13 cellular contexts compared by ENCODE assay signal in genomic region chr11:116913000-116913399, GRCh38.
DNase-seq lines count a peak whose midpoint lies in the region; ATAC-seq and TF ChIP-seq lines count a peak whose summit lies in the region.
"Had no signal": no experiment of that assay in that cellular context is flagged by ENCODE, and none has a peak within 500 bp of the region (broad histone marks: within the 10 kb centered on the region; RNA-seq: fewer than 3 reads in every experiment).

No MANE protein-coding gene starts in this region.

- H3K79me2 ChIP-seq in H9 (ENCODE audit: insufficient read depth, low read length) = no peaks in the 10 kb centered on the region

- no peak overlapping the region for H3K23ac ChIP-seq in IMR-90 (ENCODE audit: low read depth, low read length)
- H3K23ac ChIP-seq in H9 (ENCODE audit: insufficient read length, low read depth, low read length) = no peak overlapping the region

- peaks cover 2% of the 10 kb centered on the region; the same call in 1 of the 2 replicates for H3K9me1 ChIP-seq in IMR-90 (ENCODE audit: insufficient read depth, low read length)

- H3K4ac ChIP-seq in IMR-90 (ENCODE audit: low read depth, low read length) (no peak overlapping the region), H9 (ENCODE audit: low read depth, low read length) (no peak overlapping the region)

- intact Hi-C loops in IMR-90 (cut with micrococcal nuclease) = no loop called here
- intact Hi-C loops in mucosa of descending colon (cut with DNase I, micrococcal nuclease) = no loop called here
- intact Hi-C loops in activated CD4-positive, alpha-beta T cell treated with anti-CD3 and anti-CD28 coated beads for 36 hours (cut with DNase I, micrococcal nuclease) = no loop called here

- peaks cover 7 to 17% of the 10 kb centered on the region in 2 experiments; a peak in 3 of 4 replicates for H3K79me1 ChIP-seq in IMR-90 (ENCODE audit: low read depth in 1 of 2, low read length in 2 of 2)
- no peaks in the 10 kb centered on the region for H3K79me1 ChIP-seq in H9 (ENCODE audit: insufficient read depth, low read depth, low read length, poor library complexity, severe bottlenecking)

- H2BK15ac ChIP-seq in IMR-90 (ENCODE audit: low read depth, low read length) = no peak overlapping the region
- no peak overlapping the region for H2BK15ac ChIP-seq in H9 (ENCODE audit: low read depth, low read length)

- no peak overlapping the region for H2AFZ ChIP-seq in IMR-90 (replicated peaks; ENCODE audit: low read length, poor library complexity)
- H2AFZ ChIP-seq in H9 (ENCODE audit: low read length) = no peak overlapping the region

- H3K36me3 Mint-ChIP-seq in activated CD4-positive, alpha-beta T cell treated with anti-CD3 and anti-CD28 coated beads for 36 hours (ENCODE audit: low read depth) = peaks cover 8% of the 10 kb centered on the region
- no peaks in the 10 kb centered on the region; a peak in 1 of 7 replicates for H3K36me3 Mint-ChIP-seq in H9 (ENCODE audit: insufficient read depth in 1 of 3, low read depth in 3 of 3)

- dilution Hi-C loops in IMR-90 (cut with HindIII; ENCODE audit: low sequenced_read_pairs, unreplicated experiment) = no loop called here

- H4K20me1 ChIP-seq in IMR-90 (ENCODE audit: insufficient read depth, low read length) = peaks cover 3% of the 10 kb centered on the region; the same call in 1 of the 2 replicates
- no peaks in the 10 kb centered on the region for H4K20me1 ChIP-seq in H9 (ENCODE audit: control insufficient read depth, insufficient read depth, insufficient read length)

- H2AK5ac ChIP-seq in IMR-90 (ENCODE audit: low read depth, low read length) (no peak overlapping the region), H9 (ENCODE audit: insufficient read length, low read length) (no peak overlapping the region)

- BruUV-seq in IMR-90 (replicated peaks; lab: Mats Ljungman, UMichigan) = no TSS peak

- H3K4me2 ChIP-seq in IMR-90 (ENCODE audit: low read depth, low read length) (peak overlapping the region; percentile 32; the same call in 1 of the 2 replicates), H9 (ENCODE audit: insufficient read depth, insufficient read length, low read length) (no peak overlapping the region)

- H3K27me3 ChIP-seq in IMR-90 (ENCODE audit: control insufficient read depth, insufficient read depth, low read length) (no peaks in the 10 kb centered on the region), H9 (ENCODE audit: insufficient read depth, low read length) (no peaks in the 10 kb centered on the region)

- H3K4me3 ChIP-seq in IMR-90 (ENCODE audit: insufficient read depth, low read depth, low read length) (no peak overlapping the region), choroid plexus epithelial cell (ENCODE audit: low read depth, low read length) (no peak overlapping the region), mucosa of descending colon (no peak overlapping the region)

- H2BK120ac ChIP-seq in IMR-90 (ENCODE audit: low read depth, low read length) (no peak overlapping the region), H9 (ENCODE audit: low read depth, low read length, poor library complexity, severe bottlenecking) (no peak overlapping the region)

- CTCF ChIA-PET in IMR-90 (lab: Yijun Ruan, JAX) = interaction anchor here (0.5 to 2.1 kb wide), 6 partner anchors 12 to 318 kb away, joined by 3 to 6 read pairs (median 4); partner anchors contain the start of gene APOA1
- CTCF ChIA-PET in activated CD4-positive, alpha-beta T cell treated with anti-CD3 and anti-CD28 coated beads for 36 hours (lab: Charles Lee) = interaction anchor here (0.5 to 1.3 kb wide), 3 partner anchors 14 to 186 kb away, joined by 3 to 4 read pairs (median 3); no protein-coding TSS in a partner anchor

- H3K27ac ChIP-seq in IMR-90 (ENCODE audit: insufficient read depth, low read length) = no peak overlapping the region
- no peak overlapping the region for H3K27ac ChIP-seq in H9 (ENCODE audit: insufficient read length, low read depth, low read length)

- ATAC-seq in IMR-90 (ENCODE audit: low read depth) = peak; percentile 84
- ATAC-seq in mucosa of descending colon = peak; percentile 31
- ATAC-seq in activated CD4-positive, alpha-beta T cell treated with anti-CD3 and anti-CD28 coated beads for 36 hours = no peak
- no peak for ATAC-seq in HG03439 (IDR thresholded peaks at IDR 0.05; ENCODE audit: unreplicated experiment)

- no peak overlapping the region for H2BK12ac ChIP-seq in H9 (ENCODE audit: insufficient read length, low read depth, low read length)

- no peak overlapping the region for H3K4me3 Mint-ChIP-seq in activated CD4-positive, alpha-beta T cell treated with anti-CD3 and anti-CD28 coated beads for 36 hours
- no peak overlapping the region for H3K4me3 Mint-ChIP-seq in H9

- H3K9me3 Mint-ChIP-seq in activated CD4-positive, alpha-beta T cell treated with anti-CD3 and anti-CD28 coated beads for 36 hours (ENCODE audit: low read depth) = no peaks in the 10 kb centered on the region
- H3K9me3 Mint-ChIP-seq in H9 = no peaks in the 10 kb centered on the region

- DNase-seq in AG20443 (ENCODE audit: low spot score) (peak; percentile 57), IMR-90 (peak; percentile 90), choroid plexus epithelial cell (ENCODE audit: low read depth) (peak; percentile 75), mucosa of descending colon (no peak), H9 (no peak), NCI-H1048 (lab: John Stamatoyannopoulos, UW) (no peak)
- DNase-seq in activated CD4-positive, alpha-beta T cell treated with anti-CD3 and anti-CD28 coated beads for 36 hours = no peak
- DNase-seq: Calu3; central memory CD4-positive, alpha-beta T cell; head of caudate nucleus; midbrain; NCI-H510A had no signal

- H4K8ac ChIP-seq in IMR-90 (ENCODE audit: low read depth in 2 of 2, low read length in 2 of 2) (no peak overlapping the region), H9 (replicated peaks; ENCODE audit: insufficient read length, low read depth, low read length) (no peak overlapping the region)

- POLR2A ChIA-PET in IMR-90 (lab: Charles Lee; ENCODE audit: unreplicated experiment) = interaction anchor here (0.5 to 0.6 kb wide), 2 partner anchors 137 to 217 kb away, joined by 5 to 8 read pairs; no protein-coding TSS in a partner anchor
- POLR2A ChIA-PET in activated CD4-positive, alpha-beta T cell treated with anti-CD3 and anti-CD28 coated beads for 36 hours (lab: Charles Lee) = interaction anchor here (0.7 kb wide), 1 partner anchor 94 kb away, joined by 4 read pairs; no protein-coding TSS in a partner anchor

- H3K14ac ChIP-seq in IMR-90 (replicated peaks; ENCODE audit: low read depth, low read length) = no peak overlapping the region
- no peak overlapping the region for H3K14ac ChIP-seq in H9 (ENCODE audit: insufficient read depth, low read length)

- H4K5ac ChIP-seq in IMR-90 (ENCODE audit: low read depth, low read length) = no peak overlapping the region
- H4K5ac ChIP-seq in H9 (ENCODE audit: insufficient read length, low read depth, low read length) = no peak overlapping the region

- no peaks in the 10 kb centered on the region for H3K36me3 ChIP-seq in IMR-90 (ENCODE audit: control insufficient read depth, insufficient read depth, low read length)
- no peaks in the 10 kb centered on the region for H3K36me3 ChIP-seq in mucosa of descending colon (ENCODE audit: low read depth)

- no peaks in the 10 kb centered on the region for H3K9me3 ChIP-seq in IMR-90 (ENCODE audit: control insufficient read depth, insufficient read depth, low read length)
- H3K9me3 ChIP-seq in mucosa of descending colon = no peaks in the 10 kb centered on the region
- H3K9me3 ChIP-seq in H9 (ENCODE audit: control insufficient read depth, low read depth, low read length) = no peaks in the 10 kb centered on the region

- no peak overlapping the region for H2BK20ac ChIP-seq in IMR-90 (ENCODE audit: low read depth, low read length)
- H2BK20ac ChIP-seq in H9 (ENCODE audit: low read depth, low read length, poor library complexity, severe bottlenecking) = no peak overlapping the region

- no peak overlapping the region for H2AK9ac ChIP-seq in IMR-90 (replicated peaks; ENCODE audit: low read depth, low read length, poor library complexity)

- H3K27me3 Mint-ChIP-seq in activated CD4-positive, alpha-beta T cell treated with anti-CD3 and anti-CD28 coated beads for 36 hours = no peaks in the 10 kb centered on the region
- H3K27me3 Mint-ChIP-seq in H9 (ENCODE audit: low read depth) = no peaks in the 10 kb centered on the region

- H2BK5ac ChIP-seq in IMR-90 (ENCODE audit: low read depth, low read length, poor library complexity, severe bottlenecking) = no peak overlapping the region
- H2BK5ac ChIP-seq in H9 (ENCODE audit: insufficient read length, low read length) = no peak overlapping the region

- no peak overlapping the region for H3K18ac ChIP-seq in IMR-90 (ENCODE audit: low read depth, low read length)
- H3K18ac ChIP-seq in H9 (ENCODE audit: insufficient read length, low read depth, low read length) = no peak overlapping the region

- H3K27ac Mint-ChIP-seq in activated CD4-positive, alpha-beta T cell treated with anti-CD3 and anti-CD28 coated beads for 36 hours = no peak overlapping the region
- H3K27ac Mint-ChIP-seq in H9 = no peak overlapping the region

- TF ChIP-seq CTCF in IMR-90 (conservative IDR thresholded peaks at IDR 0.05; ENCODE audit: low read depth, low read length) = no peak
- TF ChIP-seq CTCF in choroid plexus epithelial cell (conservative IDR thresholded peaks at IDR 0.05; ENCODE audit: low read depth, low read length) = no peak
- no peak for TF ChIP-seq CTCF in mucosa of descending colon (IDR thresholded peaks at IDR 0.05)
- no peak for TF ChIP-seq CTCF in H9 (conservative IDR thresholded peaks at IDR 0.05)

- no peak for TF ChIP-seq POLR2A in IMR-90 (IDR thresholded peaks at IDR 0.05; ENCODE audit: low read depth, low read length)

- in situ Hi-C loops in IMR-90 (cut with MboI; ENCODE audit: low sequenced_read_pairs) = no loop called here

- H4K91ac ChIP-seq in IMR-90 (ENCODE audit: insufficient read depth, low read depth, low read length) (no peak overlapping the region), H9 (ENCODE audit: insufficient read length, low read depth, low read length) (no peak overlapping the region)

- H3K4me1 ChIP-seq in IMR-90 (ENCODE audit: control insufficient read depth, insufficient read depth, low read length) (peaks cover 15% of the 10 kb centered on the region), mucosa of descending colon (ENCODE audit: low read depth) (no peaks in the 10 kb centered on the region), H9 (ENCODE audit: insufficient read depth, low read length) (no peaks in the 10 kb centered on the region)

- no peak overlapping the region for H3T11ph ChIP-seq in H9 (ENCODE audit: low read length)

- no peak overlapping the region for H3K9ac ChIP-seq in IMR-90 (ENCODE audit: low read depth, low read length)
- no peak overlapping the region for H3K9ac ChIP-seq in H9 (ENCODE audit: extremely low read depth, insufficient read length, low read length)

- TF ChIP-seq RAD21 in IMR-90 (IDR thresholded peaks at IDR 0.05; ENCODE audit: low read length) = no peak

- H3K56ac ChIP-seq in IMR-90 (ENCODE audit: extremely low read depth, insufficient read depth, low read length) (no peak overlapping the region), H9 (ENCODE audit: insufficient read length, low read depth, low read length) (no peak overlapping the region)

- H3K23me2 ChIP-seq in H9 (ENCODE audit: insufficient read length, low read depth, low read length, poor library complexity, severe bottlenecking) = no peaks in the 10 kb centered on the region

- peaks cover 18% of the 10 kb centered on the region for H3K4me1 Mint-ChIP-seq in activated CD4-positive, alpha-beta T cell treated with anti-CD3 and anti-CD28 coated beads for 36 hours
- H3K4me1 Mint-ChIP-seq in H9 = no peaks in the 10 kb centered on the region

Comparison
In these comparisons a context has a peak if more than half of its experiments do, and no peak if none do; other contexts are left out.
1. DNase-seq: peak in AG20443 (single experiment), IMR-90 (single experiment) and choroid plexus epithelial cell (single experiment); none in mucosa of descending colon (0 of 3), activated CD4-positive, alpha-beta T cell treated with anti-CD3 and anti-CD28 coated beads for 36 hours (single experiment), H9 (single experiment) and NCI-H1048 (single experiment).
2. ATAC-seq: peak in IMR-90 (single experiment) and mucosa of descending colon (single experiment); none in activated CD4-positive, alpha-beta T cell treated with anti-CD3 and anti-CD28 coated beads for 36 hours (single experiment) and HG03439 (single experiment).